In the genomic region with DNA sequence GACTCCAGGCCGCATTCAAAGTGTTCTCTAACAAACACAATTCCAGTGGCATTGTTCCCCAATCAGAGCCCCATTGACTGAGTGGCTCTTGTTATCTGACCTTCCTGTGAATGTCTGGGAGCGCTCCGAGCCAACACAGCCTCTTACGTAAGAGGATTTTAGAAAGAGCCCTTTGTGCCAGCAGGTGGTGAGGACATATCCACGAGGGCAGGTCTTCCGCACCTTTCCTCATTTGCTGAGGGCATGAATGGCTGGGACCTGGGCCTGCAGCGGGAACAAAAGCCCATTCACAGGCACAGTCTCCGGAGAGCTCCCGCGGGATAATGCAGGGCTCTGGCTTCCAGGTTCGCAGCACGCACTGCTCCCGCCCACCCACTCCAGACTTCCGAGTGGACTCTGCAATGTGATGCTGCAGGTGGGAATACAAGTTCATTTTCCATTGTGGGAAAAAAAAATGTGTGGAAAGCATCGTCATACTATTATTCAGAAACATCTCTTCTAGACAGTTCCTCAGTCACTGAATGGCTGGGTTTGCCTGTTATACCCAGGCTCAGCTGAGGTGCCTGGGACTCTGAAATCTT, we compare ENCODE assay signal across 13 cellular contexts.
DNase-seq lines count a peak whose midpoint lies in the region; ATAC-seq, FAIRE-seq and TF ChIP-seq lines count a peak whose summit lies in the region.
"Had no signal": no experiment of that assay in that cellular context is flagged by ENCODE, and none has a peak within 500 bp of the region (broad histone marks: within the 10 kb centered on the region; RNA-seq: fewer than 3 reads in every experiment).

No MANE protein-coding gene starts in this region.

- TF ChIP-seq CTCF in breast epithelium (IDR thresholded peaks at IDR 0.05): no peak
- no peak for TF ChIP-seq CTCF in left lung (IDR thresholded peaks at IDR 0.05)

- WGBS in small intestine, 3 donors: 11 to 59% (median 30%) methylated on average over 15 of the region's 15 CpGs

- CTCF ChIA-PET in activated CD8-positive, alpha-beta memory T cell treated with anti-CD3 and anti-CD28 coated beads, Interleukin-2, amount 10 ng/mL, durations not matched to agents 7 days and 5 days (lab: Charles Lee): no interaction called here

- ATAC-seq in left lung (peak; percentile 81), GM18502 (IDR thresholded peaks at IDR 0.05; ENCODE audit: poor library complexity, unreplicated experiment) (no peak)
- ATAC-seq in activated CD8-positive, alpha-beta memory T cell treated with anti-CD3 and anti-CD28 coated beads, Interleukin-2, amount 10 ng/mL, durations not matched to agents 7 days and 5 days: no peak
- ATAC-seq: T-helper 17 cell had no signal

- no peaks in the 10 kb centered on the region for H3K4me1 Mint-ChIP-seq in activated CD8-positive, alpha-beta memory T cell treated with anti-CD3 and anti-CD28 coated beads, Interleukin-2, amount 10 ng/mL, durations not matched to agents 7 days and 5 days
- H3K4me1 Mint-ChIP-seq: T-helper 17 cell had no signal

- H3K36me3 ChIP-seq in breast epithelium (no peaks in the 10 kb centered on the region), left lung (no peaks in the 10 kb centered on the region), small intestine (ENCODE audit: control insufficient read depth in 2 of 2, insufficient read depth in 2 of 2, low read length in 2 of 2) (no peaks in the 10 kb centered on the region)
- H3K36me3 ChIP-seq: tibial artery had no signal

- no peak for FAIRE-seq in small intestine (lab: Jason Lieb, UNC)

- H3K4me3 ChIP-seq in breast epithelium (no peak overlapping the region), left lung (no peak overlapping the region), small intestine (ENCODE audit: low read depth in 1 of 2, low read length in 2 of 2) (no peak overlapping the region)
- H3K4me3 ChIP-seq: tibial artery had no signal

- H3K9me3 ChIP-seq in breast epithelium (no peaks in the 10 kb centered on the region), left lung (no peaks in the 10 kb centered on the region), small intestine (ENCODE audit: control insufficient read depth, low read depth) (no peaks in the 10 kb centered on the region)
- H3K9me3 ChIP-seq: tibial artery had no signal

- H3K27me3 Mint-ChIP-seq in activated CD8-positive, alpha-beta memory T cell treated with anti-CD3 and anti-CD28 coated beads, Interleukin-2, amount 10 ng/mL, durations not matched to agents 7 days and 5 days: no peaks in the 10 kb centered on the region
- H3K27me3 Mint-ChIP-seq: T-helper 17 cell had no signal

- H3K27ac Mint-ChIP-seq in activated CD8-positive, alpha-beta memory T cell treated with anti-CD3 and anti-CD28 coated beads, Interleukin-2, amount 10 ng/mL, durations not matched to agents 7 days and 5 days: no peak overlapping the region
- H3K27ac Mint-ChIP-seq: CD4-positive, CD25-positive, alpha-beta regulatory T cell; T-helper 17 cell had no signal

- H3K4me3 Mint-ChIP-seq in activated CD8-positive, alpha-beta memory T cell treated with anti-CD3 and anti-CD28 coated beads, Interleukin-2, amount 10 ng/mL, durations not matched to agents 7 days and 5 days: no peak overlapping the region
- H3K4me3 Mint-ChIP-seq: CD4-positive, CD25-positive, alpha-beta regulatory T cell; T-helper 17 cell had no signal

- H3K4me1 ChIP-seq in breast epithelium (no peaks in the 10 kb centered on the region), left lung (no peaks in the 10 kb centered on the region), small intestine (ENCODE audit: control insufficient read depth in 2 of 2, insufficient read depth in 1 of 2, low read depth in 1 of 2, low read length in 1 of 2) (no peaks in the 10 kb centered on the region)
- H3K4me1 ChIP-seq: tibial artery had no signal

- peak; percentile 75 for DNase-seq in NCI-H2029 (lab: John Stamatoyannopoulos, UW)
- peak in 1 of 2 donors; percentile 91 for DNase-seq in breast epithelium (ENCODE audit: low spot score in 2 of 2)
- no peak for DNase-seq in left lung
- peak; percentile 70 for DNase-seq in small intestine
- DNase-seq in activated CD8-positive, alpha-beta memory T cell treated with anti-CD3 and anti-CD28 coated beads, Interleukin-2, amount 10 ng/mL, durations not matched to agents 7 days and 5 days: no peak
- DNase-seq in COR-L47 (lab: John Stamatoyannopoulos, UW): no peak
- no peak for DNase-seq in SHP77 treated with DMSO at 0.1 percent for 48 hours (lab: John Stamatoyannopoulos, UW)
- DNase-seq: CD4-positive, CD25-positive, alpha-beta regulatory T cell; erythroblast; NCI-H2081 treated with DMSO at 0.1 percent for 48 hours; T-helper 17 cell; tibial artery had no signal

- H3K9me3 Mint-ChIP-seq in activated CD8-positive, alpha-beta memory T cell treated with anti-CD3 and anti-CD28 coated beads, Interleukin-2, amount 10 ng/mL, durations not matched to agents 7 days and 5 days (ENCODE audit: low read depth): no peaks in the 10 kb centered on the region

- H3K36me3 Mint-ChIP-seq in activated CD8-positive, alpha-beta memory T cell treated with anti-CD3 and anti-CD28 coated beads, Interleukin-2, amount 10 ng/mL, durations not matched to agents 7 days and 5 days: no peaks in the 10 kb centered on the region
- H3K36me3 Mint-ChIP-seq: CD4-positive, CD25-positive, alpha-beta regulatory T cell had no signal

- TF ChIP-seq POLR2A in breast epithelium (IDR thresholded peaks at IDR 0.05): no peak

- intact Hi-C loops in breast epithelium (cut with DNase I; ENCODE audit: low total_unique reads): no loop called here
- intact Hi-C loops in left lung (cut with DNase I): no loop called here

- H3K27ac ChIP-seq in breast epithelium (peak overlapping the region; percentile 86 to 89), left lung (no peak overlapping the region), small intestine (ENCODE audit: low read depth in 1 of 2, low read length in 1 of 2) (peak overlapping the region in 1 of 2 donors; percentile 52)
- H3K27ac ChIP-seq: tibial artery had no signal

- H3K27me3 ChIP-seq in breast epithelium: no peaks in the 10 kb centered on the region
- H3K27me3 ChIP-seq in left lung: no peaks in the 10 kb centered on the region
- no peaks in the 10 kb centered on the region for H3K27me3 ChIP-seq in small intestine (ENCODE audit: control insufficient read depth in 2 of 2, insufficient read depth in 2 of 2, low read length in 2 of 2)
- H3K27me3 ChIP-seq: tibial artery had no signal

Comparison
In these comparisons a context has a peak if more than half of its experiments do, and no peak if none do; other contexts are left out.
1. DNase-seq: peak in NCI-H2029 (single experiment) and small intestine (single experiment); none in left lung (0 of 2), activated CD8-positive, alpha-beta memory T cell treated with anti-CD3 and anti-CD28 coated beads, Interleukin-2, amount 10 ng/mL, durations not matched to agents 7 days and 5 days (single experiment), COR-L47 (single experiment) and SHP77 treated with DMSO at 0.1 percent for 48 hours (single experiment).
2. H3K27ac ChIP-seq: peak in breast epithelium (2 of 2); none in left lung (0 of 2).